ENCODE assay signal across 20 cellular contexts in the genomic region with DNA sequence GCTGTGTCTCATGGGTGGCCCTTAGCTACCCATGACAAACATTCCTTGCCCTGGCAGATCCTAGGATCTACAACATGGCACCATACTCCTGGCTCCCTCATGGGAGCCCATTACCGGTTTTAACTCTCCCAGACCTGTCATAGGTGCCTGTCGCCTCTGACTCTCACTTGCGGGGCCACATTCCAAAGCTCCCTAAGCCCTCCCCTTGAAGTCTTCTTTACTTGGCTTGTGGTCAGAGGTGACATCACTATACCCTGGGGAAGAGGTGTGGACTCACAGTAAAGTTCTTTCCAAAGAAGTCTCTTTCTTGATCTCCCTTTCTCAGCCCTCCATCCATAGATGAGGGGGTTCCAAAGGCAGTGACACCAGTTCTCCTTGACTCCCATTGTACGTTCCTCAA. TPM values are rescaled to one million over a fixed set of nuclear protein-coding genes. Genes with fewer than 3 reads are reported as not detected.
A peak's percentile ranks its signal among the peaks of the same experiment; 100 is the strongest.
DNase-seq lines count a peak whose midpoint lies in the region; ATAC-seq and TF ChIP-seq lines count a peak whose summit lies in the region.
"Had no signal": no experiment of that assay in that cellular context is flagged by ENCODE, and none has a peak within 500 bp of the region (broad histone marks: within the 10 kb centered on the region; RNA-seq: fewer than 3 reads in every experiment).

No MANE protein-coding gene starts in this region.

- no peak overlapping the region for H3K27ac Mint-ChIP-seq in endodermal cell
- H3K27ac Mint-ChIP-seq: activated CD4-positive, alpha-beta memory T cell treated with anti-CD3 and anti-CD28 coated beads, Interleukin-2, amount 10 ng/mL, durations not matched to agents 7 days and 5 days had no signal

- H3K9me3 ChIP-seq in endodermal cell (ENCODE audit: control insufficient read depth, low read length), result no peaks in the 10 kb centered on the region
- H3K9me3 ChIP-seq: right lobe of liver had no signal

- peak; percentile 56 for DNase-seq in LoVo (ENCODE audit: low spot score)
- peak; percentile 65 for DNase-seq in endodermal cell
- peak; percentile 23 for DNase-seq in mucosa of gallbladder (ENCODE audit: low spot score)
- DNase-seq in GF-D8 (lab: John Stamatoyannopoulos, UW), result no peak
- DNase-seq in activated CD4-positive, alpha-beta T cell treated with anti-CD3 and anti-CD28 coated beads for 4 hours, result no peak
- DNase-seq in SK-N-DZ (ENCODE audit: low spot score), result no peak
- DNase-seq: activated CD4-positive, alpha-beta memory T cell treated with anti-CD3 and anti-CD28 coated beads, Interleukin-2, amount 10 ng/mL, durations not matched to agents 7 days and 5 days; activated effector memory CD4-positive, alpha-beta T cell treated with anti-CD3 and anti-CD28 coated beads, Interleukin-2, amount 50 U/mL, for 16 hours; C1 segment of cervical spinal cord; effector CD4-positive, alpha-beta T cell; left colon; NCI-H1105; NCI-H345; right lobe of liver; stimulated activated CD4-positive, alpha-beta T cell treated with anti-CD3 and anti-CD28 coated beads, Interleukin-4, amount 100 ng/mL, for 4 hours; stimulated activated naive CD4-positive, alpha-beta T cell had no signal

- no peak overlapping the region for H3K27ac ChIP-seq in endodermal cell (ENCODE audit: low read depth, low read length)
- H3K27ac ChIP-seq: right lobe of liver had no signal

- H3K27me3 Mint-ChIP-seq in endodermal cell (ENCODE audit: insufficient read depth), result peaks cover 2% of the 10 kb centered on the region

- WGBS in endodermal cell (ENCODE audit: insufficient coverage in 1 of 2, insufficient read length in 1 of 2), 2 experiments, result 78 to 88% methylated on average over 4 of the region's 4 CpGs

- no peak overlapping the region for H3K9ac ChIP-seq in endodermal cell (ENCODE audit: extremely low read depth, low read length, poor library complexity, severe bottlenecking)

- peak; percentile 13 for ATAC-seq in GM19397 (IDR thresholded peaks at IDR 0.05; ENCODE audit: unreplicated experiment)
- ATAC-seq in HG03039 (IDR thresholded peaks at IDR 0.05; ENCODE audit: unreplicated experiment), result no peak
- ATAC-seq: HepG2, left colon, right lobe of liver had no signal

- H3K9me3 Mint-ChIP-seq in endodermal cell, result no peaks in the 10 kb centered on the region
- H3K9me3 Mint-ChIP-seq: activated CD4-positive, alpha-beta memory T cell treated with anti-CD3 and anti-CD28 coated beads, Interleukin-2, amount 10 ng/mL, durations not matched to agents 7 days and 5 days had no signal

- H3K36me3 Mint-ChIP-seq in endodermal cell (ENCODE audit: low read depth), result no peaks in the 10 kb centered on the region

- no peak overlapping the region for H3K4me3 Mint-ChIP-seq in endodermal cell
- H3K4me3 Mint-ChIP-seq: activated CD4-positive, alpha-beta memory T cell treated with anti-CD3 and anti-CD28 coated beads, Interleukin-2, amount 10 ng/mL, durations not matched to agents 7 days and 5 days had no signal

- no peaks in the 10 kb centered on the region for H3K27me3 ChIP-seq in endodermal cell (ENCODE audit: control insufficient read depth, insufficient read depth, low read length, poor library complexity, severe bottlenecking)
- H3K27me3 ChIP-seq: right lobe of liver had no signal

- peaks cover 4% of the 10 kb centered on the region for H3K4me1 ChIP-seq in endodermal cell (ENCODE audit: control insufficient read depth, insufficient read depth, low read length)
- H3K4me1 ChIP-seq: right lobe of liver had no signal

- peaks cover 14% of the 10 kb centered on the region for H3K4me1 Mint-ChIP-seq in endodermal cell

- TF ChIP-seq CTCF in endodermal cell (conservative IDR thresholded peaks at IDR 0.05), result no peak

- H3K36me3 ChIP-seq in endodermal cell (ENCODE audit: control insufficient read depth, insufficient read depth, low read length), result no peaks in the 10 kb centered on the region
- H3K36me3 ChIP-seq: right lobe of liver had no signal

- no peak overlapping the region for H3K4me3 ChIP-seq in endodermal cell (ENCODE audit: low read length)
- H3K4me3 ChIP-seq: right lobe of liver had no signal

RNA-seq across cellular contexts. Expression of a gene that starts 5.4 kb away (rescaled TPM):
- not detected for total RNA-seq in endodermal cell
- polyA plus RNA-seq in endodermal cell (2013, experiment 1 of 2), result not detected
- polyA plus RNA-seq in endodermal cell (2013, experiment 2 of 2), result not detected
- total RNA-seq in mucosa of gallbladder, result not detected
- not detected in 2 replicates for polyA plus RNA-seq in SK-N-DZ (2014; cell fraction: cytosol; rRNA removed)
- polyA plus RNA-seq in SK-N-DZ (2014; cell fraction: nucleus; rRNA removed), result not detected in 2 replicates
- total RNA-seq: activated CD4-positive, alpha-beta memory T cell treated with anti-CD3 and anti-CD28 coated beads, Interleukin-2, amount 10 ng/mL, durations not matched to agents 7 days and 5 days; HepG2; left colon had no signal
- polyA plus RNA-seq: neural cell had no signal

RNA-seq across cellular contexts. Expression of a gene that starts 14.0 kb away (rescaled TPM):
- 1 to 10 TPM; 7.5 to 9.2 TPM for total RNA-seq in endodermal cell
- 34.7 TPM for polyA plus RNA-seq in endodermal cell (2013, experiment 1 of 2)
- 30.4 TPM for polyA plus RNA-seq in endodermal cell (2013, experiment 2 of 2)
- 12.4 TPM for total RNA-seq in mucosa of gallbladder
- polyA plus RNA-seq in SK-N-DZ (2014; cell fraction: cytosol; rRNA removed), result 16.2 and 17.5 TPM in 2 replicates
- 40.6 and 58.6 TPM in 2 replicates for polyA plus RNA-seq in SK-N-DZ (2014; cell fraction: nucleus; rRNA removed)
- total RNA-seq: activated CD4-positive, alpha-beta memory T cell treated with anti-CD3 and anti-CD28 coated beads, Interleukin-2, amount 10 ng/mL, durations not matched to agents 7 days and 5 days; HepG2 had no signal

RNA-seq across cellular contexts. Expression of a gene that starts 34.1 kb away (rescaled TPM):
- total RNA-seq in endodermal cell, result 100 to 1,000 TPM; 136 to 221 TPM
- 141 TPM for polyA plus RNA-seq in endodermal cell (2013, experiment 1 of 2)
- polyA plus RNA-seq in endodermal cell (2013, experiment 2 of 2), result 179 TPM
- total RNA-seq in mucosa of gallbladder, result 205 TPM
- polyA plus RNA-seq in SK-N-DZ (2014; cell fraction: cytosol; rRNA removed), result 195 and 211 TPM in 2 replicates
- 87.6 and 96.3 TPM in 2 replicates for polyA plus RNA-seq in SK-N-DZ (2014; cell fraction: nucleus; rRNA removed)

RNA-seq across cellular contexts. Expression of a gene that starts 59.5 kb away (rescaled TPM):
- under 1 TPM; 0.49 to 0.55 TPM for total RNA-seq in endodermal cell
- polyA plus RNA-seq in endodermal cell (2013, experiment 1 of 2), result 0.96 TPM
- polyA plus RNA-seq in endodermal cell (2013, experiment 2 of 2), result 0.54 TPM
- total RNA-seq in mucosa of gallbladder, result 0.37 TPM
- 0.17 and 0.29 TPM in 2 replicates for polyA plus RNA-seq in SK-N-DZ (2014; cell fraction: cytosol; rRNA removed)
- 4.3 TPM in 1 of 2 replicates, not detected in the other for polyA plus RNA-seq in SK-N-DZ (2014; cell fraction: nucleus; rRNA removed)
- total RNA-seq: HepG2, right lobe of liver had no signal
- polyA plus RNA-seq: HepG2 had no signal

Comparison
In these comparisons a context has a peak if more than half of its experiments do, and no peak if none do; other contexts are left out.
1. DNase-seq: peak in LoVo (single experiment), endodermal cell (single experiment) and mucosa of gallbladder (single experiment); none in GF-D8 (single experiment), activated CD4-positive, alpha-beta T cell treated with anti-CD3 and anti-CD28 coated beads for 4 hours (0 of 2) and SK-N-DZ (single experiment).